ENCODE assay signal across 20 cellular contexts in genomic region chr17:1727876-1728630, GRCh38. TPM values are rescaled to one million over a fixed set of nuclear protein-coding genes. Genes with fewer than 3 reads are reported as not detected.
DNase-seq lines count a peak whose midpoint lies in the region; ATAC-seq, FAIRE-seq and TF ChIP-seq lines count a peak whose summit lies in the region.
"Had no signal": no experiment of that assay in that cellular context is flagged by ENCODE, and none has a peak within 500 bp of the region (broad histone marks: within the 10 kb centered on the region; RNA-seq: fewer than 3 reads in every experiment).

No MANE protein-coding gene starts in this region.

- peaks cover 30% of the 10 kb centered on the region for H3K36me3 ChIP-seq in CD4-positive, CD25-positive, alpha-beta regulatory T cell (ENCODE audit: control insufficient read depth, insufficient read depth, low read length)
- H3K36me3 ChIP-seq in OCI-LY1 (ENCODE audit: insufficient read depth, low read length), result peaks cover 20% of the 10 kb centered on the region; the same call in 1 of the 2 replicates
- H3K36me3 ChIP-seq in kidney (ENCODE audit: control insufficient read depth in 1 of 2, insufficient read depth in 2 of 2, low read length in 2 of 2), result peaks cover 0 to under 1% of the 10 kb centered on the region in 2 donors
- H3K36me3 ChIP-seq in psoas muscle (ENCODE audit: insufficient read depth in 1 of 2, low read depth in 1 of 2), result peaks cover 0 to 43% of the 10 kb centered on the region in 2 donors
- peaks cover 0 to 1% of the 10 kb centered on the region in 2 donors for H3K36me3 ChIP-seq in aorta (ENCODE audit: control insufficient read depth in 1 of 2, insufficient read depth in 2 of 2, low read length in 1 of 2)

- peak overlapping the region; percentile 61; the same call in 1 of the 2 replicates for H3K9ac ChIP-seq in OCI-LY1 (ENCODE audit: low read length)
- no peak overlapping the region for H3K9ac ChIP-seq in kidney (ENCODE audit: low read length in 2 of 2)

- peaks cover 7% of the 10 kb centered on the region for H3K36me3 Mint-ChIP-seq in CD4-positive, CD25-positive, alpha-beta regulatory T cell

- H3K4me2 ChIP-seq in OCI-LY1 (ENCODE audit: low read length), result peak overlapping the region; percentile 73

- H3K9me3 Mint-ChIP-seq in CD4-positive, CD25-positive, alpha-beta regulatory T cell, result no peaks in the 10 kb centered on the region
- H3K9me3 Mint-ChIP-seq: activated naive CD4-positive, alpha-beta T cell treated with anti-CD3 and anti-CD28 coated beads for 36 hours had no signal

- no peaks in the 10 kb centered on the region for H3K27me3 ChIP-seq in CD4-positive, CD25-positive, alpha-beta regulatory T cell (ENCODE audit: control insufficient read depth, insufficient read depth, low read length)
- H3K27me3 ChIP-seq in OCI-LY1 (ENCODE audit: insufficient read depth, low read length) (no peaks in the 10 kb centered on the region), psoas muscle (ENCODE audit: insufficient read depth in 3 of 3, low read length in 2 of 3) (no peaks in the 10 kb centered on the region), aorta (ENCODE audit: control insufficient read depth in 1 of 2, insufficient read depth in 2 of 2, low read length in 1 of 2) (no peaks in the 10 kb centered on the region)
- H3K27me3 ChIP-seq: thyroid gland had no signal

- intact Hi-C loops in kidney (cut with DNase I), result loop anchor here (10.0 kb wide), 1 partner anchor 47 kb away; no protein-coding TSS in a partner anchor
- intact Hi-C loops in psoas muscle (cut with DNase I), result loop anchor here (5.0 kb wide), 2 partner anchors 34 to 139 kb away; partner anchors contain the start of gene SERPINF1 (in 1 of the 2)
- intact Hi-C loops in aorta (cut with DNase I), result loop anchor here in 1 of 2 donors (10.0 kb wide), 3 partner anchors 107 to 317 kb away; partner anchors contain the start of genes OVCA2 and RPA1

- H3K9me3 ChIP-seq in CD4-positive, CD25-positive, alpha-beta regulatory T cell (ENCODE audit: control insufficient read depth in 2 of 2, low read length in 2 of 2), result no peaks in the 10 kb centered on the region
- H3K9me3 ChIP-seq in OCI-LY1 (ENCODE audit: low read length), result no peaks in the 10 kb centered on the region
- H3K9me3 ChIP-seq in kidney (ENCODE audit: control insufficient read depth in 1 of 2, low read length in 2 of 2), result no peaks in the 10 kb centered on the region
- H3K9me3 ChIP-seq in psoas muscle, result no peaks in the 10 kb centered on the region
- H3K9me3 ChIP-seq in aorta (ENCODE audit: control insufficient read depth, low read length), result no peaks in the 10 kb centered on the region
- H3K9me3 ChIP-seq: Caco-2, thyroid gland had no signal

- 81 to 87% (median 82%) methylated on average over 28 of the region's 28 CpGs for WGBS in psoas muscle, 3 donors
- 88 to 90% methylated on average over 28 of the region's 28 CpGs for WGBS in aorta, 2 donors

- DNase-seq in CD4-positive, CD25-positive, alpha-beta regulatory T cell, result no peak
- peak; percentile 68 for DNase-seq in kidney
- peak in 1 of 2 donors; percentile 45 for DNase-seq in psoas muscle
- DNase-seq in aorta, result no peak
- DNase-seq: activated CD4-positive, alpha-beta T cell treated with anti-CD3 and anti-CD28 coated beads for 4 hours; activated CD8-positive, alpha-beta memory T cell treated with anti-CD3 and anti-CD28 coated beads, Interleukin-2, amount 50 U/mL, for 4 hours; activated naive CD4-positive, alpha-beta T cell treated with anti-CD3 and anti-CD28 coated beads for 36 hours; Caco-2; EL; GOT3; hypothalamus; NCI-H2107; NCI-H510A treated with DMSO at 0.1 percent for 48 hours; SW 1271; thyroid gland had no signal

- H2AFZ ChIP-seq in OCI-LY1 (ENCODE audit: low read length), result no peak overlapping the region

- peaks cover 50% of the 10 kb centered on the region for H3K4me1 ChIP-seq in CD4-positive, CD25-positive, alpha-beta regulatory T cell (ENCODE audit: control insufficient read depth, insufficient read depth, low read length, poor library complexity, severe bottlenecking)
- peaks cover 80% of the 10 kb centered on the region for H3K4me1 ChIP-seq in OCI-LY1 (ENCODE audit: insufficient read depth, low read length, severe bottlenecking)
- peaks cover 0 to 29% of the 10 kb centered on the region in 2 donors for H3K4me1 ChIP-seq in kidney (ENCODE audit: control insufficient read depth in 1 of 2, insufficient read depth in 1 of 2, low read depth in 1 of 2, low read length in 2 of 2)
- H3K4me1 ChIP-seq in psoas muscle, result peaks cover 62% of the 10 kb centered on the region
- no peaks in the 10 kb centered on the region for H3K4me1 ChIP-seq in aorta (ENCODE audit: control insufficient read depth in 1 of 2, insufficient read depth in 2 of 2, low read length in 2 of 2)

- no peaks in the 10 kb centered on the region for H3K27me3 Mint-ChIP-seq in CD4-positive, CD25-positive, alpha-beta regulatory T cell

- peak overlapping the region in 3 of 4 donors; percentile 33 to 44 (median 41) for H3K4me3 Mint-ChIP-seq in CD4-positive, CD25-positive, alpha-beta regulatory T cell
- H3K4me3 Mint-ChIP-seq: activated naive CD4-positive, alpha-beta T cell treated with anti-CD3 and anti-CD28 coated beads for 36 hours had no signal

- peaks cover 0 to 45% (median 10%) of the 10 kb centered on the region in 4 donors for H3K4me1 Mint-ChIP-seq in CD4-positive, CD25-positive, alpha-beta regulatory T cell

- no peaks in the 10 kb centered on the region for H3K79me2 ChIP-seq in OCI-LY1 (ENCODE audit: insufficient read depth, low read length)

- no peak for FAIRE-seq in kidney (lab: Jason Lieb, UNC)
- FAIRE-seq: colon, endothelial cell of umbilical vein had no signal

- no peak for ATAC-seq in CD4-positive, CD25-positive, alpha-beta regulatory T cell (ENCODE audit: low read depth in 2 of 2)
- ATAC-seq in psoas muscle (no peak), GM18520 (IDR thresholded peaks at IDR 0.05; ENCODE audit: unreplicated experiment) (no peak), aorta (ENCODE audit: low FRiP score) (no peak), GM19324 (IDR thresholded peaks at IDR 0.05; ENCODE audit: low FRiP score, unreplicated experiment) (no peak)

- H3K9me2 ChIP-seq in OCI-LY1 (ENCODE audit: low read depth, low read length), result no peaks in the 10 kb centered on the region

- no peaks in the 10 kb centered on the region; the same call in 1 of the 2 replicates for H3F3A ChIP-seq in OCI-LY1 (ENCODE audit: insufficient read depth, low read length)

- peak overlapping the region in 1 of 3 donors; percentile 56 for H3K27ac Mint-ChIP-seq in CD4-positive, CD25-positive, alpha-beta regulatory T cell
- H3K27ac Mint-ChIP-seq: activated naive CD4-positive, alpha-beta T cell treated with anti-CD3 and anti-CD28 coated beads for 36 hours had no signal

- H3K4me3 ChIP-seq in CD4-positive, CD25-positive, alpha-beta regulatory T cell (ENCODE audit: low read depth, low read length), result no peak overlapping the region
- peak overlapping the region; percentile 54 for H3K4me3 ChIP-seq in OCI-LY1 (ENCODE audit: low read depth, low read length, poor library complexity, severe bottlenecking)
- H3K4me3 ChIP-seq in kidney (ENCODE audit: low read length in 2 of 2), result no peak overlapping the region
- no peak overlapping the region for H3K4me3 ChIP-seq in psoas muscle
- H3K4me3 ChIP-seq in aorta (ENCODE audit: low read length in 2 of 2), result no peak overlapping the region
- H3K4me3 ChIP-seq: thyroid gland had no signal

- H4K20me1 ChIP-seq in OCI-LY1 (ENCODE audit: insufficient read depth, low read length), result no peaks in the 10 kb centered on the region

- no peak overlapping the region for H3K27ac ChIP-seq in CD4-positive, CD25-positive, alpha-beta regulatory T cell (ENCODE audit: insufficient read depth, low read length, poor library complexity, severe bottlenecking)
- H3K27ac ChIP-seq in OCI-LY1 (ENCODE audit: low read depth, low read length, poor library complexity, severe bottlenecking), result peak overlapping the region; percentile 89
- H3K27ac ChIP-seq in kidney (ENCODE audit: low read depth in 2 of 2, low read length in 2 of 2), result no peak overlapping the region
- peak overlapping the region; percentile 94 for H3K27ac ChIP-seq in psoas muscle
- no peak overlapping the region for H3K27ac ChIP-seq in aorta (ENCODE audit: low read depth in 1 of 2, low read length in 2 of 2)
- H3K27ac ChIP-seq: thyroid gland had no signal

- no peak for TF ChIP-seq CTCF in OCI-LY1 (IDR thresholded peaks at IDR 0.05; ENCODE audit: low read length)
- no peak for TF ChIP-seq CTCF in kidney (IDR thresholded peaks at IDR 0.05; ENCODE audit: borderline replicate concordance, extremely low read depth, insufficient read depth)
- no peak for TF ChIP-seq CTCF in psoas muscle (IDR thresholded peaks at IDR 0.05)

RNA-seq across cellular contexts. Expression of gene WDR81, which starts 3.5 kb away (rescaled TPM):
- 48.4 TPM for total RNA-seq in CD4-positive, CD25-positive, alpha-beta regulatory T cell
- polyA plus RNA-seq in CD4-positive, CD25-positive, alpha-beta regulatory T cell, result 10 to 100 TPM; 10.6 to 15.5 (median 11.1) TPM
- total RNA-seq in kidney (28.5 TPM), psoas muscle (10 to 100 TPM; 15.1 to 23.7 (median 20.8) TPM), aorta (10 to 100 TPM; 16.1 to 27.3 TPM)
- polyA plus RNA-seq in kidney (ENCODE audit: insufficient read depth, low read depth, low replicate concordance) (16.1 TPM), psoas muscle (10 to 100 TPM; 18.1 to 27.9 (median 18.5) TPM), aorta (10 to 100 TPM in 1 of 2 donors, 1 to 10 TPM in 1; 3.0 to 13.1 TPM)

RNA-seq across cellular contexts. Expression of gene SERPINF2, which starts 14.6 kb away (rescaled TPM):
- total RNA-seq in CD4-positive, CD25-positive, alpha-beta regulatory T cell, result 0.69 TPM
- not detected for polyA plus RNA-seq in CD4-positive, CD25-positive, alpha-beta regulatory T cell
- total RNA-seq in kidney (30.6 TPM), psoas muscle (1 to 10 TPM in 2 of 4 donors, under 1 TPM in 2; 0.74 to 4.0 (median 2.2) TPM), aorta (10 to 100 TPM; 14.9 to 15.1 TPM)
- polyA plus RNA-seq in kidney (ENCODE audit: insufficient read depth, low read depth, low replicate concordance) (209 TPM), psoas muscle (1 to 10 TPM; 2.4 to 3.9 (median 3.7) TPM), aorta (1 to 10 TPM in 1 of 2 donors, under 1 TPM in 1; 0.13 to 1.0 TPM)
- total RNA-seq: activated naive CD4-positive, alpha-beta T cell treated with anti-CD3 and anti-CD28 coated beads for 36 hours; endothelial cell of umbilical vein had no signal

RNA-seq across cellular contexts. Expression of gene TLCD2, which starts 17.9 kb away (rescaled TPM):
- total RNA-seq in CD4-positive, CD25-positive, alpha-beta regulatory T cell, result 0.35 TPM
- under 1 TPM in 2 of 4 donors, not detected in 2; 0.03 to 0.17 TPM for polyA plus RNA-seq in CD4-positive, CD25-positive, alpha-beta regulatory T cell
- 6.2 TPM for total RNA-seq in kidney
- 1.3 TPM for polyA plus RNA-seq in kidney (ENCODE audit: insufficient read depth, low read depth, low replicate concordance)
- 1 to 10 TPM; 1.6 to 2.9 (median 1.9) TPM for total RNA-seq in psoas muscle
- polyA plus RNA-seq in psoas muscle, result 1 to 10 TPM; 1.1 to 1.4 (median 1.1) TPM
- 1 to 10 TPM; 9.5 to 10.0 TPM for total RNA-seq in aorta
- polyA plus RNA-seq in aorta, result 1 to 10 TPM; 2.7 to 3.5 TPM

RNA-seq across cellular contexts. Expression of gene SERPINF1, which starts 33.8 kb away (rescaled TPM):
- total RNA-seq in CD4-positive, CD25-positive, alpha-beta regulatory T cell, result not detected
- 1 to 10 TPM in 3 of 4 donors, under 1 TPM in 1; 0.36 to 1.6 (median 1.5) TPM for polyA plus RNA-seq in CD4-positive, CD25-positive, alpha-beta regulatory T cell
- total RNA-seq in kidney (121 TPM), psoas muscle (100 to 1,000 TPM; 300 to 485 (median 454) TPM), aorta (100 to 1,000 TPM; 378 to 941 TPM)
- polyA plus RNA-seq in kidney (ENCODE audit: insufficient read depth, low read depth, low replicate concordance) (36.2 TPM), psoas muscle (100 to 1,000 TPM; 236 to 500 (median 365) TPM), aorta (10 to 100 TPM in 1 of 2 donors, 1 to 10 TPM in 1; 5.3 to 48.1 TPM)
- total RNA-seq: activated naive CD4-positive, alpha-beta T cell treated with anti-CD3 and anti-CD28 coated beads for 36 hours; endothelial cell of umbilical vein had no signal
- polyA plus RNA-seq: endothelial cell of umbilical vein had no signal

RNA-seq across cellular contexts. Expression of gene PRPF8, which starts 43.4 kb away (rescaled TPM):
- 405 TPM for total RNA-seq in CD4-positive, CD25-positive, alpha-beta regulatory T cell
- polyA plus RNA-seq in CD4-positive, CD25-positive, alpha-beta regulatory T cell, result 100 to 1,000 TPM; 146 to 170 (median 159) TPM
- total RNA-seq in kidney, result 236 TPM
- polyA plus RNA-seq in kidney (ENCODE audit: insufficient read depth, low read depth, low replicate concordance), result 181 TPM
- total RNA-seq in psoas muscle, result 100 to 1,000 TPM; 218 to 305 (median 223) TPM
- polyA plus RNA-seq in psoas muscle, result 100 to 1,000 TPM in 1 of 3 donors, 10 to 100 TPM in 2; 84.8 to 138 (median 90.2) TPM
- 100 to 1,000 TPM; 183 to 235 TPM for total RNA-seq in aorta
- polyA plus RNA-seq in aorta, result 10 to 100 TPM; 14.7 to 88.9 TPM

Comparison
In these comparisons a context has a peak if more than half of its experiments do, and no peak if none do; other contexts are left out.
1. H3K27ac ChIP-seq: peak in OCI-LY1 (single experiment) and psoas muscle (single experiment); none in CD4-positive, CD25-positive, alpha-beta regulatory T cell (single experiment), kidney (0 of 2) and aorta (0 of 2).